Comparison of ENCODE assay signal across 7 cellular contexts in genomic region chr9:109118802-109119438, GRCh38.
DNase-seq lines count a peak whose midpoint lies in the region; TF ChIP-seq lines count a peak whose summit lies in the region.

No MANE protein-coding gene starts in this region.

- peak overlapping the region; percentile 74 for H3K9ac ChIP-seq in endocrine pancreas (ENCODE audit: control insufficient read depth, insufficient read depth, low read length)

- H3K9me3 ChIP-seq in endocrine pancreas (ENCODE audit: control insufficient read depth, low read length) (no peaks in the 10 kb centered on the region), muscle layer of duodenum (ENCODE audit: control insufficient read depth in 1 of 2, low read length in 2 of 2) (no peaks in the 10 kb centered on the region)

- H3K4me1 ChIP-seq in endocrine pancreas (ENCODE audit: control insufficient read depth, insufficient read depth, low read length): no peaks in the 10 kb centered on the region
- H3K4me1 ChIP-seq in muscle layer of duodenum (ENCODE audit: control insufficient read depth in 1 of 2, insufficient read depth in 2 of 2, low read length in 2 of 2): peaks cover 14 to 27% of the 10 kb centered on the region in 2 donors

- CTCF ChIA-PET in RWPE1 (lab: Yijun Ruan, JAX): interaction anchor here (0.9 to 2.4 kb wide), 5 partner anchors 16 to 167 kb away, joined by 3 to 8 read pairs (median 3); no protein-coding TSS in a partner anchor

- H3K4me3 ChIP-seq in endocrine pancreas (ENCODE audit: control insufficient read depth, insufficient read depth, low read length) (peak overlapping the region; percentile 77), muscle layer of duodenum (ENCODE audit: low read depth in 1 of 2, low read length in 2 of 2) (peak overlapping the region; percentile 85 to 97)

- TF ChIP-seq CTCF in GM20000 (IDR thresholded peaks at IDR 0.05; ENCODE audit: extremely low read depth, missing control alignments) (no peak), RWPE1 (conservative IDR thresholded peaks at IDR 0.05; ENCODE audit: low read depth) (no peak)

- H3K36me3 ChIP-seq in endocrine pancreas (ENCODE audit: control insufficient read depth, insufficient read depth, low read length): no peaks in the 10 kb centered on the region
- H3K36me3 ChIP-seq in muscle layer of duodenum (ENCODE audit: control insufficient read depth in 1 of 2, insufficient read depth in 2 of 2, low read length in 2 of 2): no peaks in the 10 kb centered on the region

- no peaks in the 10 kb centered on the region for H3K27me3 ChIP-seq in endocrine pancreas (ENCODE audit: control insufficient read depth, insufficient read depth, low read length)
- no peaks in the 10 kb centered on the region for H3K27me3 ChIP-seq in muscle layer of duodenum (ENCODE audit: low read depth, low read length)

- POLR2A ChIA-PET in RWPE1 (lab: Yijun Ruan, JAX; ENCODE audit: low non-redundant PET): no interaction called here

- peak overlapping the region; percentile 88 for H3K27ac ChIP-seq in RWPE1
- H3K27ac ChIP-seq in muscle layer of duodenum (ENCODE audit: low read length): peak overlapping the region; percentile 62

- peak; percentile 20 for DNase-seq in GM20000 (ENCODE audit: low spot score)
- DNase-seq in RWPE1 (ENCODE audit: low spot score): peak; percentile 54
- no peak for DNase-seq in T-helper 9 cell
- DNase-seq in NOMO-1 treated with DMSO at 0.1 percent for 48 hours (lab: John Stamatoyannopoulos, UW; ENCODE audit: unreplicated experiment): no peak
- DNase-seq in NCI-H2227 (lab: John Stamatoyannopoulos, UW; ENCODE audit: unreplicated experiment): no peak

Comparison
In these comparisons a context has a peak if more than half of its experiments do, and no peak if none do; other contexts are left out.
1. DNase-seq: peak in GM20000 (single experiment) and RWPE1 (single experiment); none in T-helper 9 cell (single experiment), NOMO-1 treated with DMSO at 0.1 percent for 48 hours (single experiment) and NCI-H2227 (single experiment).